Comparison of ENCODE assay signal across 1 cellular context in the genomic region with DNA sequence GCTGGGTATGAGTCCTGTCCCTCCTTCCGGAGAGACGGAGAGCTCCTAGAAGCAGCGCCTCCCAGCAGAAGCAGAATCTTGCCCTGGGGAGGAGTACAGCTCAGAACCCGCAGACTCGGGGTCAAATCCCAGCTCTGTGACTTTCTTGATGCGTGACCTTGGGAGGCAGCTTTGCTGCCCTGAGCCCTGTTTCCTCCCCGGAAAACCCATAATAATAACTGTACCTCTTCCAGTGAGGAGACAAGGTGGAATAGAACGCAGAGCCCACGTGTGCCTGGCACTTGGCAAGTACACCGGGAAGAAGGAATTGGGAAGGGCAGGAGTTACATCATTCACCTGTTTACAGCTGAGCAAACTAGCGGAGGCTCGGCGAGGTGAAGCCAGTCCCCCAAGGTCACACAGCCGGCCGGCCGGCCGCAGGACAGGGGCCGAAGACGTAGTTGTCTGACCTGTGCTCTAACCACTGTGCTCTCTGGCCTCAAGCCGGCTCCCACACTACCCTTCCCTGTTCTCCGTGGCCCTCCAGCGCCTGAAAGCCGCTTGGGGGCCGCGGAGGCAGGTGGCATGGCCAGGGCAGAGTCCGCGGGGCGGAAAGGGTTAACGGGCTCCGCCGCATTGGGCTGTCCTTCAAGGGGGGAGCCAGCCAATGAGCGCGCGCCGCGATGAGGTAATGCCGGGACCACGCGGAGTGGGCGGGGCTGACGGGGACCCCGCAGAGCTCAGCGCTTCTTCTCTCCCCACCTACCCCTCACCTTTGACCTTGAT.
TF ChIP-seq lines count a peak whose summit lies in the region.

No MANE protein-coding gene starts in this region.

TF ChIP-seq in HepG2, 621 proteins besides CTCF, POLR2A, EP300 and RAD21 (continued from another document and continues in another):
- TF ChIP-seq, protein P1, sequence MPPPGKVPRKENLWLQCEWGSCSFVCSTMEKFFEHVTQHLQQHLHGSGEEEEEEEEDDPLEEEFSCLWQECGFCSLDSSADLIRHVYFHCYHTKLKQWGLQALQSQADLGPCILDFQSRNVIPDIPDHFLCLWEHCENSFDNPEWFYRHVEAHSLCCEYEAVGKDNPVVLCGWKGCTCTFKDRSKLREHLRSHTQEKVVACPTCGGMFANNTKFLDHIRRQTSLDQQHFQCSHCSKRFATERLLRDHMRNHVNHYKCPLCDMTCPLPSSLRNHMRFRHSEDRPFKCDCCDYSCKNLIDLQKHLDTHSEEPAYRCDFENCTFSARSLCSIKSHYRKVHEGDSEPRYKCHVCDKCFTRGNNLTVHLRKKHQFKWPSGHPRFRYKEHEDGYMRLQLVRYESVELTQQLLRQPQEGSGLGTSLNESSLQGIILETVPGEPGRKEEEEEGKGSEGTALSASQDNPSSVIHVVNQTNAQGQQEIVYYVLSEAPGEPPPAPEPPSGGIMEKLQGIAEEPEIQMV (CRISPR knock-in tag; IDR thresholded peaks at IDR 0.05; ENCODE audit: low read depth) = peak; percentile 81; the same call in 1 of the 2 replicates
- TF ChIP-seq RBM39 (IDR thresholded peaks at IDR 0.05; ENCODE audit: low read depth, low read length, poor library complexity, severe bottlenecking) (no peak), CBX2 (IDR thresholded peaks at IDR 0.05; ENCODE audit: low read depth, low read length) (no peak), CBX2 (CRISPR knock-in tag; IDR thresholded peaks at IDR 0.05; ENCODE audit: low read depth) (no peak), PAWR (CRISPR knock-in tag; IDR thresholded peaks at IDR 0.05; ENCODE audit: borderline replicate concordance) (no peak), ZNF614 (CRISPR knock-in tag; IDR thresholded peaks at IDR 0.05; ENCODE audit: borderline replicate concordance) (no peak), NFIC (IDR thresholded peaks at IDR 0.05; ENCODE audit: low read length) (no peak), MAFG (CRISPR knock-in tag; IDR thresholded peaks at IDR 0.05) (no peak), ZNF615 (CRISPR knock-in tag; IDR thresholded peaks at IDR 0.05; ENCODE audit: borderline replicate concordance) (0 out of 2 replicates have a peak, but pooled peaks have one; percentile 59), TEAD3 (CRISPR knock-in tag; optimal IDR thresholded peaks at IDR 0.05; ENCODE audit: borderline replicate concordance) (peak; percentile 27), ZNF577 (CRISPR knock-in tag; IDR thresholded peaks at IDR 0.05; ENCODE audit: borderline replicate concordance, low read depth) (no peak), ZNF879 (CRISPR knock-in tag; IDR thresholded peaks at IDR 0.05) (no peak), EED (CRISPR knock-in tag; IDR thresholded peaks at IDR 0.05) (no peak), RAD51 (IDR thresholded peaks at IDR 0.05; ENCODE audit: borderline replicate concordance) (no peak), FIP1L1 (IDR thresholded peaks at IDR 0.05; ENCODE audit: borderline replicate concordance, insufficient read depth, low read depth, low read length) (no peak), KDM1A (CRISPR knock-in tag; IDR thresholded peaks at IDR 0.05) (peak; percentile 94), CBX1 (IDR thresholded peaks at IDR 0.05; ENCODE audit: low read depth) (peak; percentile 59), ARNTL (CRISPR knock-in tag; IDR thresholded peaks at IDR 0.05) (no peak), TBX2 (CRISPR knock-in tag; IDR thresholded peaks at IDR 0.05; ENCODE audit: borderline replicate concordance) (no peak)
- TF ChIP-seq, protein P2, sequence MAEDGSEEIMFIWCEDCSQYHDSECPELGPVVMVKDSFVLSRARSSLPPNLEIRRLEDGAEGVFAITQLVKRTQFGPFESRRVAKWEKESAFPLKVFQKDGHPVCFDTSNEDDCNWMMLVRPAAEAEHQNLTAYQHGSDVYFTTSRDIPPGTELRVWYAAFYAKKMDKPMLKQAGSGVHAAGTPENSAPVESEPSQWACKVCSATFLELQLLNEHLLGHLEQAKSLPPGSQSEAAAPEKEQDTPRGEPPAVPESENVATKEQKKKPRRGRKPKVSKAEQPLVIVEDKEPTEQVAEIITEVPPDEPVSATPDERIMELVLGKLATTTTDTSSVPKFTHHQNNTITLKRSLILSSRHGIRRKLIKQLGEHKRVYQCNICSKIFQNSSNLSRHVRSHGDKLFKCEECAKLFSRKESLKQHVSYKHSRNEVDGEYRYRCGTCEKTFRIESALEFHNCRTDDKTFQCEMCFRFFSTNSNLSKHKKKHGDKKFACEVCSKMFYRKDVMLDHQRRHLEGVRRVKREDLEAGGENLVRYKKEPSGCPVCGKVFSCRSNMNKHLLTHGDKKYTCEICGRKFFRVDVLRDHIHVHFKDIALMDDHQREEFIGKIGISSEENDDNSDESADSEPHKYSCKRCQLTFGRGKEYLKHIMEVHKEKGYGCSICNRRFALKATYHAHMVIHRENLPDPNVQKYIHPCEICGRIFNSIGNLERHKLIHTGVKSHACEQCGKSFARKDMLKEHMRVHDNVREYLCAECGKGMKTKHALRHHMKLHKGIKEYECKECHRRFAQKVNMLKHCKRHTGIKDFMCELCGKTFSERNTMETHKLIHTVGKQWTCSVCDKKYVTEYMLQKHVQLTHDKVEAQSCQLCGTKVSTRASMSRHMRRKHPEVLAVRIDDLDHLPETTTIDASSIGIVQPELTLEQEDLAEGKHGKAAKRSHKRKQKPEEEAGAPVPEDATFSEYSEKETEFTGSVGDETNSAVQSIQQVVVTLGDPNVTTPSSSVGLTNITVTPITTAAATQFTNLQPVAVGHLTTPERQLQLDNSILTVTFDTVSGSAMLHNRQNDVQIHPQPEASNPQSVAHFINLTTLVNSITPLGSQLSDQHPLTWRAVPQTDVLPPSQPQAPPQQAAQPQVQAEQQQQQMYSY (CRISPR knock-in tag; IDR thresholded peaks at IDR 0.05) = no peak
- TF ChIP-seq, protein P3, sequence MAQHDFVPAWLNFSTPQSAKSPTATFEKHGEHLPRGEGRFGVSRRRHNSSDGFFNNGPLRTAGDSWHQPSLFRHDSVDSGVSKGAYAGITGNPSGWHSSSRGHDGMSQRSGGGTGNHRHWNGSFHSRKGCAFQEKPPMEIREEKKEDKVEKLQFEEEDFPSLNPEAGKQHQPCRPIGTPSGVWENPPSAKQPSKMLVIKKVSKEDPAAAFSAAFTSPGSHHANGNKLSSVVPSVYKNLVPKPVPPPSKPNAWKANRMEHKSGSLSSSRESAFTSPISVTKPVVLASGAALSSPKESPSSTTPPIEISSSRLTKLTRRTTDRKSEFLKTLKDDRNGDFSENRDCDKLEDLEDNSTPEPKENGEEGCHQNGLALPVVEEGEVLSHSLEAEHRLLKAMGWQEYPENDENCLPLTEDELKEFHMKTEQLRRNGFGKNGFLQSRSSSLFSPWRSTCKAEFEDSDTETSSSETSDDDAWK (CRISPR knock-in tag; IDR thresholded peaks at IDR 0.05) = no peak
- TF ChIP-seq, protein P4, sequence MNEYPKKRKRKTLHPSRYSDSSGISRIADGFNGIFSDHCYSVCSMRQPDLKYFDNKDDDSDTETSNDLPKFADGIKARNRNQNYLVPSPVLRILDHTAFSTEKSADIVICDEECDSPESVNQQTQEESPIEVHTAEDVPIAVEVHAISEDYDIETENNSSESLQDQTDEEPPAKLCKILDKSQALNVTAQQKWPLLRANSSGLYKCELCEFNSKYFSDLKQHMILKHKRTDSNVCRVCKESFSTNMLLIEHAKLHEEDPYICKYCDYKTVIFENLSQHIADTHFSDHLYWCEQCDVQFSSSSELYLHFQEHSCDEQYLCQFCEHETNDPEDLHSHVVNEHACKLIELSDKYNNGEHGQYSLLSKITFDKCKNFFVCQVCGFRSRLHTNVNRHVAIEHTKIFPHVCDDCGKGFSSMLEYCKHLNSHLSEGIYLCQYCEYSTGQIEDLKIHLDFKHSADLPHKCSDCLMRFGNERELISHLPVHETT (CRISPR knock-in tag; conservative IDR thresholded peaks at IDR 0.05) = no peak; the same call in 1 of the 2 replicates
- TF ChIP-seq, protein P5, sequence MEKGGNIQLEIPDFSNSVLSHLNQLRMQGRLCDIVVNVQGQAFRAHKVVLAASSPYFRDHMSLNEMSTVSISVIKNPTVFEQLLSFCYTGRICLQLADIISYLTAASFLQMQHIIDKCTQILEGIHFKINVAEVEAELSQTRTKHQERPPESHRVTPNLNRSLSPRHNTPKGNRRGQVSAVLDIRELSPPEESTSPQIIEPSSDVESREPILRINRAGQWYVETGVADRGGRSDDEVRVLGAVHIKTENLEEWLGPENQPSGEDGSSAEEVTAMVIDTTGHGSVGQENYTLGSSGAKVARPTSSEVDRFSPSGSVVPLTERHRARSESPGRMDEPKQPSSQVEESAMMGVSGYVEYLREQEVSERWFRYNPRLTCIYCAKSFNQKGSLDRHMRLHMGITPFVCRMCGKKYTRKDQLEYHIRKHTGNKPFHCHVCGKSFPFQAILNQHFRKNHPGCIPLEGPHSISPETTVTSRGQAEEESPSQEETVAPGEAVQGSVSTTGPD (CRISPR knock-in tag; IDR thresholded peaks at IDR 0.05) = 0 out of 2 replicates have a peak, but pooled peaks have one; percentile 19
- TF ChIP-seq, protein P6, sequence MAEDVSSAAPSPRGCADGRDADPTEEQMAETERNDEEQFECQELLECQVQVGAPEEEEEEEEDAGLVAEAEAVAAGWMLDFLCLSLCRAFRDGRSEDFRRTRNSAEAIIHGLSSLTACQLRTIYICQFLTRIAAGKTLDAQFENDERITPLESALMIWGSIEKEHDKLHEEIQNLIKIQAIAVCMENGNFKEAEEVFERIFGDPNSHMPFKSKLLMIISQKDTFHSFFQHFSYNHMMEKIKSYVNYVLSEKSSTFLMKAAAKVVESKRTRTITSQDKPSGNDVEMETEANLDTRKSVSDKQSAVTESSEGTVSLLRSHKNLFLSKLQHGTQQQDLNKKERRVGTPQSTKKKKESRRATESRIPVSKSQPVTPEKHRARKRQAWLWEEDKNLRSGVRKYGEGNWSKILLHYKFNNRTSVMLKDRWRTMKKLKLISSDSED (CRISPR knock-in tag; IDR thresholded peaks at IDR 0.05) = no peak
- TF ChIP-seq, protein P7, sequence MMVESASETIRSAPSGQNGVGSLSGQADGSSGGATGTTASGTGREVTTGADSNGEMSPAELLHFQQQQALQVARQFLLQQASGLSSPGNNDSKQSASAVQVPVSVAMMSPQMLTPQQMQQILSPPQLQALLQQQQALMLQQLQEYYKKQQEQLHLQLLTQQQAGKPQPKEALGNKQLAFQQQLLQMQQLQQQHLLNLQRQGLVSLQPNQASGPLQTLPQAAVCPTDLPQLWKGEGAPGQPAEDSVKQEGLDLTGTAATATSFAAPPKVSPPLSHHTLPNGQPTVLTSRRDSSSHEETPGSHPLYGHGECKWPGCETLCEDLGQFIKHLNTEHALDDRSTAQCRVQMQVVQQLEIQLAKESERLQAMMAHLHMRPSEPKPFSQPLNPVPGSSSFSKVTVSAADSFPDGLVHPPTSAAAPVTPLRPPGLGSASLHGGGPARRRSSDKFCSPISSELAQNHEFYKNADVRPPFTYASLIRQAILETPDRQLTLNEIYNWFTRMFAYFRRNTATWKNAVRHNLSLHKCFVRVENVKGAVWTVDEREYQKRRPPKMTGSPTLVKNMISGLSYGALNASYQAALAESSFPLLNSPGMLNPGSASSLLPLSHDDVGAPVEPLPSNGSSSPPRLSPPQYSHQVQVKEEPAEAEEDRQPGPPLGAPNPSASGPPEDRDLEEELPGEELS (CRISPR knock-in tag; IDR thresholded peaks at IDR 0.05) = peak; percentile 63
- TF ChIP-seq, protein P8, sequence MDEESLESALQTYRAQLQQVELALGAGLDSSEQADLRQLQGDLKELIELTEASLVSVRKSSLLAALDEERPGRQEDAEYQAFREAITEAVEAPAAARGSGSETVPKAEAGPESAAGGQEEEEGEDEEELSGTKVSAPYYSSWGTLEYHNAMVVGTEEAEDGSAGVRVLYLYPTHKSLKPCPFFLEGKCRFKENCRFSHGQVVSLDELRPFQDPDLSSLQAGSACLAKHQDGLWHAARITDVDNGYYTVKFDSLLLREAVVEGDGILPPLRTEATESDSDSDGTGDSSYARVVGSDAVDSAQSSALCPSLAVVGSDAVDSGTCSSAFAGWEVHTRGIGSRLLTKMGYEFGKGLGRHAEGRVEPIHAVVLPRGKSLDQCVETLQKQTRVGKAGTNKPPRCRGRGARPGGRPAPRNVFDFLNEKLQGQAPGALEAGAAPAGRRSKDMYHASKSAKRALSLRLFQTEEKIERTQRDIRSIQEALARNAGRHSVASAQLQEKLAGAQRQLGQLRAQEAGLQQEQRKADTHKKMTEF (CRISPR knock-in tag; IDR thresholded peaks at IDR 0.05) = peak; percentile 79; the same call in 1 of the 2 replicates
- TF ChIP-seq, protein P9, sequence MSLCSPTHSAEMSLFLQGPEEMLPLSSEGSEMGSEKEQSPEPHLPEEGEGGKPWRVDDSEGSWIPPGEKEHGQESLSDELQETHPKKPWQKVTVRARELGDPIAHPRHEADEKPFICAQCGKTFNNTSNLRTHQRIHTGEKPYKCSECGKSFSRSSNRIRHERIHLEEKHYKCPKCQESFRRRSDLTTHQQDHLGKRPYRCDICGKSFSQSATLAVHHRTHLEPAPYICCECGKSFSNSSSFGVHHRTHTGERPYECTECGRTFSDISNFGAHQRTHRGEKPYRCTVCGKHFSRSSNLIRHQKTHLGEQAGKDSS (CRISPR knock-in tag; IDR thresholded peaks at IDR 0.05; ENCODE audit: borderline replicate concordance, low read depth) = 0 out of 2 replicates have a peak, but pooled peaks have one; percentile 19
- TF ChIP-seq, protein P10, sequence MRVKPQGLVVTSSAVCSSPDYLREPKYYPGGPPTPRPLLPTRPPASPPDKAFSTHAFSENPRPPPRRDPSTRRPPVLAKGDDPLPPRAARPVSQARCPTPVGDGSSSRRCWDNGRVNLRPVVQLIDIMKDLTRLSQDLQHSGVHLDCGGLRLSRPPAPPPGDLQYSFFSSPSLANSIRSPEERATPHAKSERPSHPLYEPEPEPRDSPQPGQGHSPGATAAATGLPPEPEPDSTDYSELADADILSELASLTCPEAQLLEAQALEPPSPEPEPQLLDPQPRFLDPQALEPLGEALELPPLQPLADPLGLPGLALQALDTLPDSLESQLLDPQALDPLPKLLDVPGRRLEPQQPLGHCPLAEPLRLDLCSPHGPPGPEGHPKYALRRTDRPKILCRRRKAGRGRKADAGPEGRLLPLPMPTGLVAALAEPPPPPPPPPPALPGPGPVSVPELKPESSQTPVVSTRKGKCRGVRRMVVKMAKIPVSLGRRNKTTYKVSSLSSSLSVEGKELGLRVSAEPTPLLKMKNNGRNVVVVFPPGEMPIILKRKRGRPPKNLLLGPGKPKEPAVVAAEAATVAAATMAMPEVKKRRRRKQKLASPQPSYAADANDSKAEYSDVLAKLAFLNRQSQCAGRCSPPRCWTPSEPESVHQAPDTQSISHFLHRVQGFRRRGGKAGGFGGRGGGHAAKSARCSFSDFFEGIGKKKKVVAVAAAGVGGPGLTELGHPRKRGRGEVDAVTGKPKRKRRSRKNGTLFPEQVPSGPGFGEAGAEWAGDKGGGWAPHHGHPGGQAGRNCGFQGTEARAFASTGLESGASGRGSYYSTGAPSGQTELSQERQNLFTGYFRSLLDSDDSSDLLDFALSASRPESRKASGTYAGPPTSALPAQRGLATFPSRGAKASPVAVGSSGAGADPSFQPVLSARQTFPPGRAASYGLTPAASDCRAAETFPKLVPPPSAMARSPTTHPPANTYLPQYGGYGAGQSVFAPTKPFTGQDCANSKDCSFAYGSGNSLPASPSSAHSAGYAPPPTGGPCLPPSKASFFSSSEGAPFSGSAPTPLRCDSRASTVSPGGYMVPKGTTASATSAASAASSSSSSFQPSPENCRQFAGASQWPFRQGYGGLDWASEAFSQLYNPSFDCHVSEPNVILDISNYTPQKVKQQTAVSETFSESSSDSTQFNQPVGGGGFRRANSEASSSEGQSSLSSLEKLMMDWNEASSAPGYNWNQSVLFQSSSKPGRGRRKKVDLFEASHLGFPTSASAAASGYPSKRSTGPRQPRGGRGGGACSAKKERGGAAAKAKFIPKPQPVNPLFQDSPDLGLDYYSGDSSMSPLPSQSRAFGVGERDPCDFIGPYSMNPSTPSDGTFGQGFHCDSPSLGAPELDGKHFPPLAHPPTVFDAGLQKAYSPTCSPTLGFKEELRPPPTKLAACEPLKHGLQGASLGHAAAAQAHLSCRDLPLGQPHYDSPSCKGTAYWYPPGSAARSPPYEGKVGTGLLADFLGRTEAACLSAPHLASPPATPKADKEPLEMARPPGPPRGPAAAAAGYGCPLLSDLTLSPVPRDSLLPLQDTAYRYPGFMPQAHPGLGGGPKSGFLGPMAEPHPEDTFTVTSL (CRISPR knock-in tag; IDR thresholded peaks at IDR 0.05; ENCODE audit: borderline replicate concordance) = no peak
